15 cellular contexts compared by ENCODE assay signal in the genomic region with DNA sequence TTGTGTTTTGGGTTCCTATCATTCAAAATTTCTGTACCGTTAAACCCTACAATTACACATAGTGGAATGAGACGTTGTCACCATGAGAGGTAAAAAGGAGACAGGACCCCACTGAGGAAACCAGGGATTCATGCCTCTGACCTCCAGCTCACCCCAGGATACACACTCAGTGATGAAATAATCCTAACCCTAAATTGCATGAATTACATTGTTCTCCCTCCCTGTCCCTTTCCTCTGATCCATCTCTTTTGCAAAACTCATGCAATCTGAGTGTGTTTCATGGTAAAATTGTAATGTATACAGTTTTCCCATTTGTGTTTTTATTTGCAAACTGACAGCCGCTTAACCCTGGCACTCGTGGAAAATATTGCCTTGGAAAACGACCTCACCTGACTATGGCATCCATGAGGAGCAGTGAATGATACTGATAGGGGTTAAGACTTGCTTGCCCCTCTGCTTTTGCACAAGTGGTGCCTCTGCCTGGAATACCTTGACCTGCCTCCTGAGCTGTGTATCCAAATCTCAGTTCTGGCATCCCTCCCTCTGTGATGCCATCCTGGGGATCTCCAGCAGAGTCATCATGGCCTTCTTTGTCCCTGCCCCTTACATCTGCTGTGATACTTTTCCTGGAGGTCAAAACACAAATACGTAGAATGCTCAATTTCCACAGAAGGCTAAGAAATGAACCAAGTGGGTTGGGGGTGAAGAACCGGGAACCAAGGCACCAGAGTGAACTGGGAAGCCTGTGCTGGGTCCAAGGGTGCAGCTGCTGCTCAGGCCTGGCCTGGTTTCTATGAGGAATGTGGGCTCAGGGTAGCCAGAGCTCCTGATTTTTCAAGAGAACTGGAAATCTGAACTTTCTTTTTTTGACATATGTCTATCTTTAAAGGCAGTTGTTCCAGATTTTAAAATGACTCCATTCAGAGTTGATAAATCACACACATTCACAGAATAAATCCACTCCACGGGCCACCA.
DNase-seq lines count a peak whose midpoint lies in the region; ATAC-seq, FAIRE-seq and TF ChIP-seq lines count a peak whose summit lies in the region.
"Had no signal": no experiment of that assay in that cellular context is flagged by ENCODE, and none has a peak within 500 bp of the region (broad histone marks: within the 10 kb centered on the region; RNA-seq: fewer than 3 reads in every experiment).

No MANE protein-coding gene starts in this region.

- FAIRE-seq in GM12878 (lab: Jason Lieb, UNC) = no peak

- TF ChIP-seq EP300 in GM12878 (IDR thresholded peaks at IDR 0.05; ENCODE audit: borderline replicate concordance in 1 of 2, control insufficient read depth in 1 of 2, low read depth in 2 of 2, low read length in 2 of 2) = no peak

- no peaks in the 10 kb centered on the region for H3K27me3 Mint-ChIP-seq in memory B cell

- H3K4me1 Mint-ChIP-seq in memory B cell = peaks cover 4% of the 10 kb centered on the region

- 56% methylated on average over 8 of the region's 8 CpGs for WGBS in GM12878 (ENCODE audit: insufficient coverage, insufficient replicate concordance, low lambda C conversion rate, missing lambda C conversion rate)

- ATAC-seq in GM12878 = no peak
- no peak for ATAC-seq in memory B cell (ENCODE audit: low read depth)
- ATAC-seq in GM18861 (IDR thresholded peaks at IDR 0.05; ENCODE audit: unreplicated experiment) = no peak

- H3K27ac ChIP-seq in 22Rv1 (peak overlapping the region; percentile 35; the same call in 1 of the 2 replicates), HEK293 (ENCODE audit: extremely low read depth, low read depth, low read length) (0 out of 2 replicates have a peak overlapping the region, but pooled peaks have one; percentile 13), GM12878 (ENCODE audit: control insufficient read depth, insufficient read depth) (no peak overlapping the region)
- H3K27ac ChIP-seq: esophagus muscularis mucosa had no signal

- H2AFZ ChIP-seq in GM12878 (ENCODE audit: control insufficient read depth, low read depth, low read length) = no peak overlapping the region

- H3K27ac Mint-ChIP-seq in memory B cell = peak overlapping the region; percentile 50
- H3K27ac Mint-ChIP-seq: activated T-helper 1 cell treated with anti-CD3 and anti-CD28 coated beads, Interleukin-12 subunit alpha, Interleukin-12 subunit beta, Interleukin-2, Interleukin-4 antibody, amounts not matched to agents 30 ng/mL and 10 ng/mL and 1 ng/mL, durations not matched to agents 14 hours and 24 hours and 36 hours had no signal

- H3K4me3 Mint-ChIP-seq in memory B cell = no peak overlapping the region
- H3K4me3 Mint-ChIP-seq: activated T-helper 1 cell treated with anti-CD3 and anti-CD28 coated beads, Interleukin-12 subunit alpha, Interleukin-12 subunit beta, Interleukin-2, Interleukin-4 antibody, amounts not matched to agents 30 ng/mL and 10 ng/mL and 1 ng/mL, durations not matched to agents 14 hours and 24 hours and 36 hours had no signal

- no peaks in the 10 kb centered on the region for H3K36me3 Mint-ChIP-seq in memory B cell

- no peak overlapping the region for H3K4me3 ChIP-seq in HEK293 (ENCODE audit: low read depth, low read length)
- H3K4me3 ChIP-seq in GM12878 = no peak overlapping the region
- H3K4me3 ChIP-seq: esophagus muscularis mucosa, mucosa of descending colon had no signal

- H3K4me1 ChIP-seq in HEK293 (ENCODE audit: control insufficient read depth, insufficient read depth, low read length) (no peaks in the 10 kb centered on the region), GM12878 (ENCODE audit: control insufficient read depth, insufficient read depth, low read length) (no peaks in the 10 kb centered on the region)
- H3K4me1 ChIP-seq: esophagus muscularis mucosa had no signal

- in situ Hi-C loops in GM12878 (cut with MboI) = no loop called here

- TF ChIP-seq POLR2A in GM12878 (IDR thresholded peaks at IDR 0.05; ENCODE audit: low read depth, low read length) = no peak

- H3K27me3 ChIP-seq in GM12878 (replicated peaks in 1 of 2; ENCODE audit: control insufficient read depth in 2 of 2, insufficient read depth in 2 of 2, low read length in 1 of 2) = no peaks in the 10 kb centered on the region
- H3K27me3 ChIP-seq: esophagus muscularis mucosa had no signal

- BruUV-seq in GM12878 (replicated peaks; lab: Mats Ljungman, UMichigan) = no TSS peak

- CTCF ChIA-PET in HEK293 (lab: Yijun Ruan, JAX) (interaction anchor here (0.6 to 1.0 kb wide), 2 partner anchors 112 to 121 kb away, joined by 3 read pairs; no protein-coding TSS in a partner anchor), GM12878 (lab: Yijun Ruan, JAX) (no interaction called here)

- H3K9ac ChIP-seq in GM12878 (ENCODE audit: control insufficient read depth, insufficient read depth, low read length) = no peak overlapping the region

- SMC1A ChIA-PET in GM12878 (lab: Charles Lee; ENCODE audit: uncharacterized antibody, unreplicated experiment) = no interaction called here

- H3K79me2 ChIP-seq in GM12878 (ENCODE audit: control insufficient read depth, insufficient read depth, low read length) = no peaks in the 10 kb centered on the region

- intact Hi-C loops in GM12878 (cut with micrococcal nuclease; ENCODE audit: unreplicated experiment) (no loop called here), head of caudate nucleus (cut with DNase I) (no loop called here)

- no peak for TF ChIP-seq CTCF in 22Rv1 (IDR thresholded peaks at IDR 0.05)
- TF ChIP-seq CTCF in HEK293 (tag by site-specific recombination; IDR thresholded peaks at IDR 0.05) = no peak
- no peak for TF ChIP-seq CTCF in GM12878 (IDR thresholded peaks at IDR 0.05 in 2 of 3, conservative IDR thresholded peaks at IDR 0.05 in 1 of 3; ENCODE audit: control insufficient read depth in 2 of 3, extremely low read depth in 1 of 3, insufficient read depth in 1 of 3, low read depth in 3 of 3, low read length in 3 of 3)

- no peaks in the 10 kb centered on the region for H3K9me3 Mint-ChIP-seq in memory B cell
- H3K9me3 Mint-ChIP-seq: activated T-helper 1 cell treated with anti-CD3 and anti-CD28 coated beads, Interleukin-12 subunit alpha, Interleukin-12 subunit beta, Interleukin-2, Interleukin-4 antibody, amounts not matched to agents 30 ng/mL and 10 ng/mL and 1 ng/mL, durations not matched to agents 14 hours and 24 hours and 36 hours had no signal

- H3K4me2 ChIP-seq in GM12878 (ENCODE audit: control insufficient read depth, insufficient read depth) = no peak overlapping the region

- POLR2A ChIA-PET in HEK293 (lab: Yijun Ruan, JAX) (no interaction called here), GM12878 (lab: Charles Lee) (interaction anchor here (0.5 kb wide), 1 partner anchor 141 kb away, joined by 7 read pairs; no protein-coding TSS in a partner anchor)

- H4K20me1 ChIP-seq in GM12878 (ENCODE audit: control insufficient read depth, insufficient read depth) = no peaks in the 10 kb centered on the region

- no peak for TF ChIP-seq RAD21 in GM12878 (IDR thresholded peaks at IDR 0.05; ENCODE audit: insufficient read depth, low read depth, low read length)

- H3K9me3 ChIP-seq in HEK293 (ENCODE audit: control insufficient read depth, insufficient read depth, low read depth, low read length) (no peaks in the 10 kb centered on the region), GM12878 (replicated peaks; ENCODE audit: control insufficient read depth, insufficient read depth, low read length) (no peaks in the 10 kb centered on the region)
- H3K9me3 ChIP-seq: esophagus muscularis mucosa, mucosa of descending colon had no signal

- RAD21 ChIA-PET in GM12878 (lab: Charles Lee; ENCODE audit: unreplicated experiment) = no interaction called here

- no peak for DNase-seq in GM12878 (ENCODE audit: low read depth, low spot score)
- DNase-seq in memory B cell (ENCODE audit: low spot score in 2 of 2) = no peak
- no peak for DNase-seq in NCI-H69 (lab: John Stamatoyannopoulos, UW)
- DNase-seq in HuH-7 (ENCODE audit: low spot score) = no peak
- DNase-seq in head of caudate nucleus = no peak
- DNase-seq: amygdala; hippocampal formation; NK-92 treated with Interleukin-12 subunit alpha and Interleukin-12 subunit beta, amount 100 ng/mL, for 24 hours; stimulated activated CD4-positive, alpha-beta T cell treated with anti-CD3 and anti-CD28 coated beads, Interleukin-12 subunit alpha, Interleukin-12 subunit beta, amount 100 ng/mL, for 4 hours had no signal

- H3K36me3 ChIP-seq in HEK293 (ENCODE audit: control insufficient read depth in 2 of 2, insufficient read depth in 1 of 2, low read length in 2 of 2) (no peaks in the 10 kb centered on the region), GM12878 (ENCODE audit: control insufficient read depth in 2 of 2, insufficient read depth in 2 of 2, low read length in 1 of 2) (no peaks in the 10 kb centered on the region)
- H3K36me3 ChIP-seq: esophagus muscularis mucosa had no signal

TF ChIP-seq in HEK293, 187 proteins besides CTCF, POLR2A, EP300 and RAD21 (continues in another document):
- TF ChIP-seq, protein P1, sequence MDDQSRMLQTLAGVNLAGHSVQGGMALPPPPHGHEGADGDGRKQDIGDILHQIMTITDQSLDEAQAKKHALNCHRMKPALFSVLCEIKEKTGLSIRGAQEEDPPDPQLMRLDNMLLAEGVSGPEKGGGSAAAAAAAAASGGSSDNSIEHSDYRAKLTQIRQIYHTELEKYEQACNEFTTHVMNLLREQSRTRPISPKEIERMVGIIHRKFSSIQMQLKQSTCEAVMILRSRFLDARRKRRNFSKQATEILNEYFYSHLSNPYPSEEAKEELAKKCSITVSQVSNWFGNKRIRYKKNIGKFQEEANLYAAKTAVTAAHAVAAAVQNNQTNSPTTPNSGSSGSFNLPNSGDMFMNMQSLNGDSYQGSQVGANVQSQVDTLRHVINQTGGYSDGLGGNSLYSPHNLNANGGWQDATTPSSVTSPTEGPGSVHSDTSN (CRISPR knock-in tag; IDR thresholded peaks at IDR 0.05) = no peak
- no peak for TF ChIP-seq ZNF354C (tag by site-specific recombination; IDR thresholded peaks at IDR 0.05; ENCODE audit: borderline replicate concordance, low read depth)
- TF ChIP-seq OSR2 (tag by site-specific recombination; IDR thresholded peaks at IDR 0.05) = no peak

TF ChIP-seq in GM12878, 131 proteins besides CTCF, POLR2A, EP300 and RAD21 (continues in another document):
- TF ChIP-seq MEF2A (IDR thresholded peaks at IDR 0.05; ENCODE audit: insufficient read depth, low read depth, low read length) (no peak), BACH1 (IDR thresholded peaks at IDR 0.05; ENCODE audit: borderline replicate concordance) (no peak), FOXM1 (IDR thresholded peaks at IDR 0.05; ENCODE audit: low read depth, low read length) (no peak), MTA3 (IDR thresholded peaks at IDR 0.05; ENCODE audit: borderline replicate concordance, low read length) (no peak), CEBPB (IDR thresholded peaks at IDR 0.05; ENCODE audit: borderline replicate concordance in 1 of 2, low read depth in 2 of 2, low read length in 2 of 2) (no peak), ETV6 (conservative IDR thresholded peaks at IDR 0.05 in 1 of 2, IDR thresholded peaks at IDR 0.05 in 1 of 2; ENCODE audit: borderline replicate concordance in 1 of 2, low read depth in 1 of 2) (0 out of 4 replicates have a peak, but pooled peaks of 1 of the 2 experiments have one; percentile 6), NR2C2 (IDR thresholded peaks at IDR 0.05; ENCODE audit: borderline replicate concordance, control insufficient read depth, insufficient read length, low read depth) (no peak)
